In genomic region chr17:76685846-76686245, GRCh38 we compare ENCODE assay signal across 1 cellular context.
TF ChIP-seq lines count a peak whose summit lies in the region.

No MANE protein-coding gene starts in this region.

TF ChIP-seq in K562, 482 proteins besides CTCF, POLR2A, EP300 and RAD21:
- TF ChIP-seq ZNF311 (CRISPR knock-in tag; IDR thresholded peaks at IDR 0.05) = no peak
- no peak for TF ChIP-seq SRSF7 (optimal IDR thresholded peaks at IDR 0.05; ENCODE audit: low read depth, low read length)
